In the genomic region with DNA sequence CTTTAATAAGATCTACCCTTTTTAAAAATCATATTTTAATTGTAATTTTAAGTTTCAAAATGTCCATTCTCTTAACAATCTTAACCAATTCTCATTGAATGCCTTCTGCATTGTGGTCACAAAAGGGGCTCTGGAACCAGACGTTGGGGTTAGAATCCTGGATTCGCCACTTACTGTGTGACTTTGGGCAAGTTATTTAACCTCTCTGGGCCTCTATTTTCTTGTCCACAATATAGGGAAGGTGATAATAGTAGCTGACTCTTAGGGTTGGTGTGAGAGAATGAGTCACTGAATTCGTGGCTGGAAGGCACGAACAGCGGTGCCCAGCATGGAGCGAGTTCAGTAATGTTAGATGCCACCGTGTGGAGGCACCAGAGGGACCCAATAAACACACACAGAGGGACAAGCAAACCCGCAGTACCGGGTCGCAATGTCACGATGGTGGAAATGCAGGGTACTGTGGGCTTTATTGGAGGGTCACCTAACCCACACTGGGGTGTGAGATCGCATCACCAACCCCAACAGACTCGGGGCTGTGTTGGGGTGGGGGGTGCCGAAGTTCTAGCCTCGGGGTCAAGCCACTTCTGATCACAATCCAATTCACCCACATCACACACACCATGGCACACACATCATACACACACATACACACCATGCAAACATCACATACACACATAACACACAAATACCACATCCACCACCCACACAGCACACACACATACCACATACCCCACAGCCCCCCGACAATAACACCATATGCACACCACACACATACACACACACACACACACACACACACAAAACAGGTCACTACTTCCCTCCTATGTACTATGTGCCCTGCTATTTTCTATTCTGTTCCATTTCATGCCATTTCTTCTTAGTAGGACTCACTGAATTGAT, we compare ENCODE assay signal across 13 cellular contexts. TPM values are rescaled to one million over a fixed set of nuclear protein-coding genes. Genes with fewer than 3 reads are reported as not detected.
A peak's percentile ranks its signal among the peaks of the same experiment; 100 is the strongest.
DNase-seq lines count a peak whose midpoint lies in the region; ATAC-seq, FAIRE-seq and TF ChIP-seq lines count a peak whose summit lies in the region.
"Had no signal": no experiment of that assay in that cellular context is flagged by ENCODE, and none has a peak within 500 bp of the region (broad histone marks: within the 10 kb centered on the region; RNA-seq: fewer than 3 reads in every experiment).

No MANE protein-coding gene starts in this region.

- no peak overlapping the region for H4K8ac ChIP-seq in H9 (replicated peaks; ENCODE audit: insufficient read length, low read depth, low read length)

- H4K20me1 ChIP-seq in H9 (ENCODE audit: control insufficient read depth, insufficient read depth, insufficient read length), result no peaks in the 10 kb centered on the region

- no peak overlapping the region for H3K27ac ChIP-seq in H9 (ENCODE audit: insufficient read length, low read depth, low read length)
- H3K27ac ChIP-seq in foreskin keratinocyte, result peak overlapping the region; percentile 81
- H3K27ac ChIP-seq in skeletal muscle tissue (ENCODE audit: low read depth, low read length), result peak overlapping the region; percentile 32

- WGBS in H9 (ENCODE audit: extremely low coverage, insufficient read length, low lambda C conversion rate), result no CpG with 5 or more reads among the region's 16 CpGs

- peaks cover 3 to 4% of the 10 kb centered on the region in 2 experiments; a peak in 3 of 5 replicates for H3K9me3 Mint-ChIP-seq in H9

- no peak overlapping the region for H3K9ac ChIP-seq in H9 (ENCODE audit: extremely low read depth, insufficient read length, low read length)
- H3K9ac ChIP-seq in skeletal muscle tissue (ENCODE audit: low read depth in 1 of 3, low read length in 3 of 3), result no peak overlapping the region

- H2AK5ac ChIP-seq in H9 (ENCODE audit: insufficient read length, low read length), result no peak overlapping the region

- H2AFZ ChIP-seq in H9 (ENCODE audit: low read length), result no peak overlapping the region

- no peak overlapping the region for H3K4me3 ChIP-seq in skeletal muscle tissue (ENCODE audit: low read length in 3 of 3)

- H3K4me2 ChIP-seq in H9 (ENCODE audit: insufficient read depth, insufficient read length, low read length), result no peak overlapping the region

- H3K18ac ChIP-seq in H9 (ENCODE audit: insufficient read length, low read depth, low read length), result no peak overlapping the region

- H2BK15ac ChIP-seq in H9 (ENCODE audit: low read depth, low read length), result no peak overlapping the region

- H3K4me1 ChIP-seq in H9 (ENCODE audit: insufficient read depth, low read length) (no peaks in the 10 kb centered on the region), foreskin keratinocyte (peaks cover 12% of the 10 kb centered on the region), skeletal muscle tissue (ENCODE audit: control insufficient read depth in 3 of 3, insufficient read depth in 3 of 3, low read length in 3 of 3) (peaks cover 3 to 28% (median 17%) of the 10 kb centered on the region in 3 donors)

- peaks cover under 1 to 3% of the 10 kb centered on the region in 2 experiments; a peak in 2 of 4 replicates for H3K4me1 Mint-ChIP-seq in H9

- peaks cover 6% of the 10 kb centered on the region for H3K27me3 Mint-ChIP-seq in H9 (ENCODE audit: low read depth)

- H2BK120ac ChIP-seq in H9 (ENCODE audit: low read depth, low read length, poor library complexity, severe bottlenecking), result no peak overlapping the region

- no peak overlapping the region for H4K91ac ChIP-seq in H9 (ENCODE audit: insufficient read length, low read depth, low read length)

- H3K56ac ChIP-seq in H9 (ENCODE audit: insufficient read length, low read depth, low read length), result no peak overlapping the region

- peak overlapping the region; percentile 76 for H4K5ac ChIP-seq in H9 (ENCODE audit: insufficient read length, low read depth, low read length)

- no peak overlapping the region for H2BK20ac ChIP-seq in H9 (ENCODE audit: low read depth, low read length, poor library complexity, severe bottlenecking)

- no peak overlapping the region for H3K4ac ChIP-seq in H9 (ENCODE audit: low read depth, low read length)

- H3K79me2 ChIP-seq in H9 (ENCODE audit: insufficient read depth, low read length), result no peaks in the 10 kb centered on the region

- no peaks in the 10 kb centered on the region for H3K23me2 ChIP-seq in H9 (ENCODE audit: insufficient read length, low read depth, low read length, poor library complexity, severe bottlenecking)

- H3K14ac ChIP-seq in H9 (ENCODE audit: insufficient read depth, low read length), result no peak overlapping the region

- no peaks in the 10 kb centered on the region for H3K79me1 ChIP-seq in H9 (ENCODE audit: insufficient read depth, low read depth, low read length, poor library complexity, severe bottlenecking)

- no peak overlapping the region for H2BK12ac ChIP-seq in H9 (ENCODE audit: insufficient read length, low read depth, low read length)

- peak; percentile 17; the same call in 2 of the 3 replicates for TF ChIP-seq CTCF in H9 (conservative IDR thresholded peaks at IDR 0.05)
- TF ChIP-seq CTCF in foreskin keratinocyte (conservative IDR thresholded peaks at IDR 0.05), result peak; percentile 14

- ATAC-seq in foreskin keratinocyte (no peak), SK-N-SH treated with all-trans-retinoic acid at 6 μM for 48 hours (no peak)

- no peak for FAIRE-seq in RCC 7860 (lab: Jason Lieb, UNC)

- DNase-seq in H9 (no peak), RCC 7860 (ENCODE audit: low spot score) (peak; percentile 37), foreskin keratinocyte (no peak), NCI-H1694 (lab: John Stamatoyannopoulos, UW) (no peak), nucleus accumbens (lab: John Stamatoyannopoulos, UW) (no peak)
- DNase-seq in activated CD4-positive, CD25-positive, alpha-beta regulatory T cell treated with anti-CD3 and anti-CD28 coated beads, Interleukin-2, amount 50 U/mL, for 72 hours, result no peak
- DNase-seq: dermis blood vessel endothelial cell, NCI-H1092, substantia nigra, T1000 had no signal

- H3K27ac Mint-ChIP-seq in H9, result no peak overlapping the region
- H3K27ac Mint-ChIP-seq: activated T-helper 2 cell treated with anti-CD3 and anti-CD28 coated beads, Interferon-gamma antibody, Interleukin-2, Interleukin-4, amounts not matched to agents 10 μg/mL and 5 μg/mL and 100 μg/mL, durations not matched to agents 14 hours and 24 hours and 36 hours had no signal

- H2BK5ac ChIP-seq in H9 (ENCODE audit: insufficient read length, low read length), result no peak overlapping the region

- H3K36me3 ChIP-seq in skeletal muscle tissue (ENCODE audit: control insufficient read depth in 3 of 3, insufficient read depth in 3 of 3, low read length in 3 of 3), result no peaks in the 10 kb centered on the region

- no peaks in the 10 kb centered on the region for H3K36me3 Mint-ChIP-seq in H9 (ENCODE audit: insufficient read depth in 1 of 3, low read depth in 3 of 3)

- H3K23ac ChIP-seq in H9 (ENCODE audit: insufficient read length, low read depth, low read length), result no peak overlapping the region

- no peak overlapping the region for H3K4me3 Mint-ChIP-seq in H9

- no peak overlapping the region for H3T11ph ChIP-seq in H9 (ENCODE audit: low read length)

- H3K27me3 ChIP-seq in H9 (ENCODE audit: insufficient read depth, low read length) (no peaks in the 10 kb centered on the region), foreskin keratinocyte (no peaks in the 10 kb centered on the region), skeletal muscle tissue (ENCODE audit: control insufficient read depth in 3 of 3, insufficient read depth in 3 of 3, low read length in 3 of 3) (no peaks in the 10 kb centered on the region)

- H3K9me3 ChIP-seq in H9 (ENCODE audit: control insufficient read depth, low read depth, low read length) (no peaks in the 10 kb centered on the region), skeletal muscle tissue (ENCODE audit: control insufficient read depth in 3 of 3, low read length in 3 of 3) (no peaks in the 10 kb centered on the region)

TF ChIP-seq in SK-N-SH treated with all-trans-retinoic acid at 6 μM for 48 hours, 23 proteins besides CTCF, POLR2A, EP300 and RAD21:
- TF ChIP-seq ZC3H10 (CRISPR knock-in tag; IDR thresholded peaks at IDR 0.05) (no peak), ESRRG (CRISPR knock-in tag; IDR thresholded peaks at IDR 0.05) (no peak), TCF4 (CRISPR knock-in tag; IDR thresholded peaks at IDR 0.05; ENCODE audit: borderline replicate concordance) (no peak), PPARA (CRISPR knock-in tag; IDR thresholded peaks at IDR 0.05; ENCODE audit: borderline replicate concordance) (no peak)
- TF ChIP-seq, protein P1, sequence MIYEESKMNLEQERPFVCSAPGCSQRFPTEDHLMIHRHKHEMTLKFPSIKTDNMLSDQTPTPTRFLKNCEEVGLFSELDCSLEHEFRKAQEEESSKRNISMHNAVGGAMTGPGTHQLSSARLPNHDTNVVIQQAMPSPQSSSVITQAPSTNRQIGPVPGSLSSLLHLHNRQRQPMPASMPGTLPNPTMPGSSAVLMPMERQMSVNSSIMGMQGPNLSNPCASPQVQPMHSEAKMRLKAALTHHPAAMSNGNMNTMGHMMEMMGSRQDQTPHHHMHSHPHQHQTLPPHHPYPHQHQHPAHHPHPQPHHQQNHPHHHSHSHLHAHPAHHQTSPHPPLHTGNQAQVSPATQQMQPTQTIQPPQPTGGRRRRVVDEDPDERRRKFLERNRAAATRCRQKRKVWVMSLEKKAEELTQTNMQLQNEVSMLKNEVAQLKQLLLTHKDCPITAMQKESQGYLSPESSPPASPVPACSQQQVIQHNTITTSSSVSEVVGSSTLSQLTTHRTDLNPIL (CRISPR knock-in tag; IDR thresholded peaks at IDR 0.05; ENCODE audit: low read depth), result no peak

RNA-seq across cellular contexts. Expression of a gene that starts 27.0 kb away (rescaled TPM):
- 13.6 and 14.4 TPM in 2 replicates for total RNA-seq in H9 (2021)
- total RNA-seq in foreskin keratinocyte, result 8.4 and 10.9 TPM in 2 replicates
- 11.3 and 11.8 TPM in 2 replicates for polyA plus RNA-seq in foreskin keratinocyte
- 5.7 TPM for total RNA-seq in skeletal muscle tissue
